ENCODE assay signal across 1 cellular context in genomic region chr3:188196232-188196990, GRCh38.
TF ChIP-seq lines count a peak whose summit lies in the region.

No MANE protein-coding gene starts in this region.

TF ChIP-seq in GM23338, 12 proteins besides CTCF, POLR2A, EP300 and RAD21 (continued from another document):
- no peak for TF ChIP-seq ZNF462 (CRISPR knock-in tag; IDR thresholded peaks at IDR 0.05)
- TF ChIP-seq REST (IDR thresholded peaks at IDR 0.05; ENCODE audit: unreplicated experiment) = no peak
